8 cellular contexts compared by ENCODE assay signal in the genomic region with DNA sequence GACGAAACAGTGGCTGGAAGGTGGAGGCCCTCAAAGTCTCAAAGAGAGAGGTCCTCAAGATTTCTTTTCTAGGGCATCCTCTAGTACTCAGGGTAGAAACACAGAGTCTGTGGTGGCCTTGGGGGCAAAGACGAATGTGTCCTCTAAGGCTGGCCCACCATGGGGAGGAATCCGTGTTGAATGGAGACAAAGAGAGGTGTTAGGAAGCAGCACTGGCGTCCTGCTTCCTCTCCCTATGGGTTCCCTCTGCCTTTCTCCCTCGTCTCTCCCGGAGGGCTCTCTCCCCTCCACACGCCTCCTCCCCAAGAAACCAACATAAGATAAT.
DNase-seq lines count a peak whose midpoint lies in the region; ATAC-seq and TF ChIP-seq lines count a peak whose summit lies in the region.

No MANE protein-coding gene starts in this region.

- peaks cover 41% of the 10 kb centered on the region for H3K4me1 Mint-ChIP-seq in activated naive CD4-positive, alpha-beta T cell treated with anti-CD3 and anti-CD28 coated beads, Interleukin-2, amount 10 ng/mL, durations not matched to agents 7 days and 5 days

- no TSS peak for BruUV-seq in PC-3 (replicated peaks; lab: Mats Ljungman, UMichigan)

- ATAC-seq in PC-3: peak; percentile 14; the same call in 1 of the 2 replicates
- ATAC-seq in gastrocnemius medialis: peak in 1 of 2 donors; percentile 16

- no peaks in the 10 kb centered on the region for H3K9me3 ChIP-seq in PC-3 (ENCODE audit: low read length)
- no peaks in the 10 kb centered on the region for H3K9me3 ChIP-seq in gastrocnemius medialis

- no peaks in the 10 kb centered on the region for H3K9me3 Mint-ChIP-seq in activated naive CD4-positive, alpha-beta T cell treated with anti-CD3 and anti-CD28 coated beads, Interleukin-2, amount 10 ng/mL, durations not matched to agents 7 days and 5 days

- H3K36me3 Mint-ChIP-seq in activated naive CD4-positive, alpha-beta T cell treated with anti-CD3 and anti-CD28 coated beads, Interleukin-2, amount 10 ng/mL, durations not matched to agents 7 days and 5 days: no peaks in the 10 kb centered on the region

- H3K27ac Mint-ChIP-seq in activated naive CD4-positive, alpha-beta T cell treated with anti-CD3 and anti-CD28 coated beads, Interleukin-2, amount 10 ng/mL, durations not matched to agents 7 days and 5 days: peak overlapping the region; percentile 50

- H3F3A ChIP-seq in PC-3 (ENCODE audit: low read length, unreplicated experiment): no peaks in the 10 kb centered on the region

- TF ChIP-seq CTCF in PC-3 (conservative IDR thresholded peaks at IDR 0.05; ENCODE audit: low read depth, low read length): no peak
- no peak for TF ChIP-seq CTCF in fibroblast of the aortic adventitia (IDR thresholded peaks at IDR 0.05; ENCODE audit: insufficient read depth, low read length)
- no peak for TF ChIP-seq CTCF in gastrocnemius medialis (IDR thresholded peaks at IDR 0.05 in 4 of 5, conservative IDR thresholded peaks at IDR 0.05 in 1 of 5)

- H3K4me3 ChIP-seq in PC-3 (ENCODE audit: low read length) (peak overlapping the region; percentile 30; the same call in 1 of the 2 replicates), fibroblast of the aortic adventitia (ENCODE audit: low read depth, low read length) (peak overlapping the region; percentile 55), gastrocnemius medialis (peak overlapping the region; percentile 62 to 70 (median 65))

- H3K27ac ChIP-seq in PC-3 (ENCODE audit: low read length): no peak overlapping the region
- peak overlapping the region; percentile 61 to 76 (median 68) for H3K27ac ChIP-seq in gastrocnemius medialis

- CTCF ChIA-PET in activated naive CD4-positive, alpha-beta T cell treated with anti-CD3 and anti-CD28 coated beads, Interleukin-2, amount 10 ng/mL, durations not matched to agents 7 days and 5 days (lab: Charles Lee): interaction anchor here (1.5 to 7.6 kb wide), 2 partner anchors 14 to 380 kb away, joined by 3 to 41 read pairs; a partner anchor contains a TSS
- CTCF ChIA-PET in PC-3 (lab: Charles Lee): no interaction called here

- in situ Hi-C loops in gastrocnemius medialis (cut with MboI; ENCODE audit: low sequenced_read_pairs in 4 of 4): loop anchor here in 1 of 4 donors (25.0 kb wide), 1 partner anchor 385 kb away; a partner anchor contains a TSS

- H3K9me2 ChIP-seq in PC-3 (replicated peaks; ENCODE audit: low read length): no peaks in the 10 kb centered on the region

- no peaks in the 10 kb centered on the region for H3K27me3 ChIP-seq in PC-3 (ENCODE audit: low read length)
- H3K27me3 ChIP-seq in gastrocnemius medialis: no peaks in the 10 kb centered on the region

- no peak for DNase-seq in activated naive CD4-positive, alpha-beta T cell treated with anti-CD3 and anti-CD28 coated beads, Interleukin-2, amount 10 ng/mL, durations not matched to agents 7 days and 5 days
- DNase-seq in activated naive CD4-positive, alpha-beta T cell treated with Interleukin-2 at 50 U/mL for 16 hours: no peak
- DNase-seq in PC-3 (no peak), fibroblast of the aortic adventitia (ENCODE audit: low read depth) (no peak), gastrocnemius medialis (no peak), AG08395 (ENCODE audit: low spot score) (no peak), HuH-7.5 (ENCODE audit: low spot score) (no peak), GF-D8 (lab: John Stamatoyannopoulos, UW) (no peak)

- no peak overlapping the region for H3K4me2 ChIP-seq in PC-3 (ENCODE audit: low read length)

- H4K20me1 ChIP-seq in PC-3 (ENCODE audit: low read length): no peaks in the 10 kb centered on the region

- H3K36me3 ChIP-seq in PC-3 (ENCODE audit: low read depth, low read length) (no peaks in the 10 kb centered on the region), gastrocnemius medialis (no peaks in the 10 kb centered on the region)

- no peak for TF ChIP-seq POLR2A in gastrocnemius medialis (IDR thresholded peaks at IDR 0.05)

- H2AFZ ChIP-seq in PC-3 (ENCODE audit: low read length): peak overlapping the region; percentile 91

- H3K9ac ChIP-seq in PC-3 (ENCODE audit: low read length): no peak overlapping the region

- POLR2A ChIA-PET in PC-3 (lab: Charles Lee; ENCODE audit: unreplicated experiment): no interaction called here

- H3K79me2 ChIP-seq in PC-3 (ENCODE audit: low read length): no peaks in the 10 kb centered on the region

- H3K4me1 ChIP-seq in PC-3 (ENCODE audit: insufficient read depth, low read length): peaks cover 5% of the 10 kb centered on the region; the same call in 1 of the 2 replicates
- H3K4me1 ChIP-seq in gastrocnemius medialis: no peaks in the 10 kb centered on the region

- H3K4me3 Mint-ChIP-seq in activated naive CD4-positive, alpha-beta T cell treated with anti-CD3 and anti-CD28 coated beads, Interleukin-2, amount 10 ng/mL, durations not matched to agents 7 days and 5 days: peak overlapping the region; percentile 73

- intact Hi-C loops in PC-3 (cut with micrococcal nuclease) (loop anchor here (5.0 kb wide), 4 partner anchors 60 to 290 kb away; no protein-coding TSS in a partner anchor), gastrocnemius medialis (cut with DNase I; ENCODE audit: low total_unique reads) (loop anchor here (2.0 to 10.0 kb wide), 3 partner anchors 138 to 380 kb away; no protein-coding TSS in a partner anchor)

- H3K27me3 Mint-ChIP-seq in activated naive CD4-positive, alpha-beta T cell treated with anti-CD3 and anti-CD28 coated beads, Interleukin-2, amount 10 ng/mL, durations not matched to agents 7 days and 5 days: peaks cover 4% of the 10 kb centered on the region
